In genomic region chr2:42211291-42211690, GRCh38 we compare ENCODE assay signal across 21 cellular contexts. TPM values are rescaled to one million over a fixed set of nuclear protein-coding genes. Genes with fewer than 3 reads are reported as not detected.
DNase-seq lines count a peak whose midpoint lies in the region; FAIRE-seq and TF ChIP-seq lines count a peak whose summit lies in the region.
"Had no signal": no experiment of that assay in that cellular context is flagged by ENCODE, and none has a peak within 500 bp of the region (broad histone marks: within the 10 kb centered on the region; RNA-seq: fewer than 3 reads in every experiment).

No MANE protein-coding gene starts in this region.

- no peak overlapping the region for H3K4me3 ChIP-seq in CD4-positive, alpha-beta memory T cell (ENCODE audit: low read length in 2 of 2)
- H3K4me3 ChIP-seq in spleen, result no peak overlapping the region
- H3K4me3 ChIP-seq: GM12878 had no signal

- H3K9me3 Mint-ChIP-seq in CD4-positive, alpha-beta memory T cell, result no peaks in the 10 kb centered on the region
- no peaks in the 10 kb centered on the region for H3K9me3 Mint-ChIP-seq in chondrocyte (ENCODE audit: low read depth)
- H3K9me3 Mint-ChIP-seq: IgD-negative memory B cell had no signal

- POLR2A ChIA-PET in CD4-positive, alpha-beta memory T cell (lab: Charles Lee; ENCODE audit: partially characterized antibody), result interaction anchor here (1.1 kb wide), 1 partner anchor 70 kb away, joined by 3 read pairs; no protein-coding TSS in a partner anchor

- 66 to 93% (median 76%) methylated on average over 5 of the region's 5 CpGs for WGBS in spleen, 5 donors

- H3K9me3 ChIP-seq in CD4-positive, alpha-beta memory T cell (ENCODE audit: control insufficient read depth in 1 of 2, low read length in 2 of 2), result no peaks in the 10 kb centered on the region
- H3K9me3 ChIP-seq in spleen, result no peaks in the 10 kb centered on the region

- peak overlapping the region in 6 of 7 donors; percentile 5 to 84 (median 33) for H3K27ac Mint-ChIP-seq in CD4-positive, alpha-beta memory T cell
- H3K27ac Mint-ChIP-seq in chondrocyte (ENCODE audit: unreplicated experiment), result peak overlapping the region; percentile 13

- TF ChIP-seq CTCF in D721Med (IDR thresholded peaks at IDR 0.05; ENCODE audit: insufficient read depth, missing control alignments) (no peak), chondrocyte (IDR thresholded peaks at IDR 0.05) (no peak), spleen (IDR thresholded peaks at IDR 0.05 in 8 of 11, conservative IDR thresholded peaks at IDR 0.05 in 3 of 11) (no peak)

- CTCF ChIA-PET in CD4-positive, alpha-beta memory T cell (lab: Charles Lee; ENCODE audit: partially characterized antibody), result interaction anchor here (1.2 kb wide), 1 partner anchor 116 kb away, joined by 3 read pairs; no protein-coding TSS in a partner anchor

- peaks cover 5% of the 10 kb centered on the region for H3K36me3 ChIP-seq in CD4-positive, alpha-beta memory T cell (ENCODE audit: insufficient read depth, low read length)
- H3K36me3 ChIP-seq in spleen, result peaks cover 0 to 5% (median 0%) of the 10 kb centered on the region in 6 donors

- no peaks in the 10 kb centered on the region for H3K27me3 ChIP-seq in CD4-positive, alpha-beta memory T cell (ENCODE audit: insufficient read depth, low read length)
- no peaks in the 10 kb centered on the region for H3K27me3 ChIP-seq in spleen (replicated peaks in 1 of 7)

- TF ChIP-seq POLR2A in spleen (IDR thresholded peaks at IDR 0.05), result no peak

- H3K27ac ChIP-seq in CD4-positive, alpha-beta memory T cell (ENCODE audit: low read depth, low read length), result no peak overlapping the region
- H3K27ac ChIP-seq in spleen, result peak overlapping the region in 6 of 8 donors; percentile 45 to 81 (median 67)
- H3K27ac ChIP-seq: C4-2B, RWPE1 had no signal

- FAIRE-seq in D721Med (lab: Jason Lieb, UNC), result peak; percentile 44
- FAIRE-seq: GM12878 had no signal

- intact Hi-C loops in CD4-positive, alpha-beta memory T cell (cut with micrococcal nuclease), result loop anchor here (2.0 kb wide), 1 partner anchor 14 kb away; no protein-coding TSS in a partner anchor
- intact Hi-C loops in spleen (cut with DNase I; ENCODE audit: low total_unique reads), result no loop called here

- no peaks in the 10 kb centered on the region for H3K27me3 Mint-ChIP-seq in CD4-positive, alpha-beta memory T cell
- H3K27me3 Mint-ChIP-seq in chondrocyte (ENCODE audit: low read depth), result no peaks in the 10 kb centered on the region
- H3K27me3 Mint-ChIP-seq: IgD-negative memory B cell had no signal

- peaks cover 81% of the 10 kb centered on the region for H3K4me1 ChIP-seq in CD4-positive, alpha-beta memory T cell (ENCODE audit: insufficient read depth, low read length)
- H3K4me1 ChIP-seq in spleen, result peaks cover 7 to 99% (median 64%) of the 10 kb centered on the region in 6 donors

- peaks cover 15 to 32% of the 10 kb centered on the region in 2 donors for H3K36me3 Mint-ChIP-seq in CD4-positive, alpha-beta memory T cell
- H3K36me3 Mint-ChIP-seq in chondrocyte (ENCODE audit: low read depth), result peaks cover 2% of the 10 kb centered on the region
- H3K36me3 Mint-ChIP-seq: IgD-negative memory B cell had no signal

- DNase-seq in CD4-positive, alpha-beta memory T cell, result no peak
- no peak for DNase-seq in D721Med (ENCODE audit: insufficient read length, low spot score)
- DNase-seq in chondrocyte (ENCODE audit: low spot score), result no peak
- no peak for DNase-seq in spleen
- no peak for DNase-seq in activated T-cell treated with anti-CD3 and anti-CD28 coated beads, Interleukin-2, amount 50 U/mL, for 1 hour
- no peak for DNase-seq in hepatic stellate cell (ENCODE audit: low spot score)
- DNase-seq in NOMO-1 (lab: John Stamatoyannopoulos, UW; ENCODE audit: unreplicated experiment in 2 of 2), result no peak
- DNase-seq: DMS79, EL, GDM1, NCI-H1048, NCI-H1417, NCI-H1694, NCI-H2081, NCI-H2227 treated with DMSO at 0.1 percent for 48 hours, NCI-H526 treated with DMSO at 0.1 percent for 48 hours, SHP77 had no signal

- H3K4me1 Mint-ChIP-seq in CD4-positive, alpha-beta memory T cell, result peaks cover 45 to 84% (median 58%) of the 10 kb centered on the region in 4 donors
- peaks cover 20% of the 10 kb centered on the region for H3K4me1 Mint-ChIP-seq in chondrocyte (ENCODE audit: low read depth)

- peak overlapping the region in 7 of 8 donors; percentile 2 to 70 (median 18) for H3K4me3 Mint-ChIP-seq in CD4-positive, alpha-beta memory T cell
- H3K4me3 Mint-ChIP-seq in chondrocyte (ENCODE audit: unreplicated experiment), result no peak overlapping the region
- H3K4me3 Mint-ChIP-seq: IgD-negative memory B cell had no signal

RNA-seq across cellular contexts. Expression of gene EML4, which starts 42.1 kb away (rescaled TPM):
- total RNA-seq in CD4-positive, alpha-beta memory T cell, result 100 to 1,000 TPM; 168 to 172 TPM
- polyA plus RNA-seq in CD4-positive, alpha-beta memory T cell, result 100 to 1,000 TPM in 1 of 2 donors, 10 to 100 TPM in 1; 52.8 to 113 TPM
- total RNA-seq in chondrocyte (49.5 to 50.0 TPM (median 49.9 TPM) in 3 replicates), spleen (100 to 1,000 TPM in 4 of 7 donors, 10 to 100 TPM in 3; 75.2 to 176 (median 103) TPM)
- polyA plus RNA-seq in spleen, result 10 to 100 TPM; 25.4 to 42.0 (median 32.0) TPM
